8 cellular contexts compared by ENCODE assay signal in genomic region chr6:81766482-81767069, GRCh38. TPM values are rescaled to one million over a fixed set of nuclear protein-coding genes. Genes with fewer than 3 reads are reported as not detected.
DNase-seq lines count a peak whose midpoint lies in the region; ATAC-seq and TF ChIP-seq lines count a peak whose summit lies in the region.

No MANE protein-coding gene starts in this region.

- no CpG with 5 or more reads among the region's 3 CpGs for WGBS in mesendoderm (ENCODE audit: extremely low coverage, insufficient coverage, low lambda C conversion rate)

- H3K79me1 ChIP-seq in mesendoderm (ENCODE audit: low read length): no peaks in the 10 kb centered on the region

- H3K23ac ChIP-seq in mesendoderm (ENCODE audit: low read length): no peak overlapping the region

- no peak overlapping the region for H3K4me3 ChIP-seq in astrocyte of the cerebellum (ENCODE audit: low read depth, low read length)
- no peak overlapping the region for H3K4me3 ChIP-seq in mesendoderm (ENCODE audit: low read length)

- no peak for TF ChIP-seq CTCF in astrocyte of the cerebellum (IDR thresholded peaks at IDR 0.05; ENCODE audit: low read depth, low read length, missing control alignments)

- H3K56ac ChIP-seq in mesendoderm (ENCODE audit: low read length): no peak overlapping the region

- no peak overlapping the region for H3K9ac ChIP-seq in mesendoderm (ENCODE audit: low read length)

- H4K5ac ChIP-seq in mesendoderm (ENCODE audit: low read length): no peak overlapping the region

- H3K18ac ChIP-seq in mesendoderm (ENCODE audit: low read length): no peak overlapping the region

- ATAC-seq in GM18909 (IDR thresholded peaks at IDR 0.05; ENCODE audit: poor library complexity, unreplicated experiment) (peak; percentile 81), HG03565 (IDR thresholded peaks at IDR 0.05; ENCODE audit: unreplicated experiment) (peak; percentile 55), GM21723 (IDR thresholded peaks at IDR 0.05; ENCODE audit: unreplicated experiment) (no peak)

- H2BK5ac ChIP-seq in mesendoderm (ENCODE audit: low read length): peak overlapping the region; percentile 36

- H4K8ac ChIP-seq in mesendoderm (ENCODE audit: low read depth, low read length): no peak overlapping the region

- DNase-seq in astrocyte of the cerebellum (ENCODE audit: low read depth) (peak; percentile 93), mesendoderm (peak; percentile 49), NCI-H1436 treated with DMSO at 0.1 percent for 48 hours (lab: John Stamatoyannopoulos, UW) (no peak), NCI-H69 (lab: John Stamatoyannopoulos, UW) (no peak)
- no peak for DNase-seq in stimulated activated CD4-positive, alpha-beta T cell treated with anti-CD3 and anti-CD28 coated beads, Interleukin-12 subunit alpha, Interleukin-12 subunit beta, amount 100 ng/mL, for 4 hours

- H3K4me1 ChIP-seq in mesendoderm (ENCODE audit: control insufficient read depth, low read depth, low read length): peaks cover 2% of the 10 kb centered on the region

- H3K4ac ChIP-seq in mesendoderm (ENCODE audit: low read depth, low read length): no peak overlapping the region

- in situ Hi-C loops in astrocyte of the cerebellum (cut with HindIII; ENCODE audit: low sequenced_read_pairs): no loop called here

- no peak overlapping the region for H2BK15ac ChIP-seq in mesendoderm (replicated peaks; ENCODE audit: low read depth)

- no peaks in the 10 kb centered on the region for H3K36me3 ChIP-seq in mesendoderm (ENCODE audit: control insufficient read depth, insufficient read depth, low read length)

- no peak overlapping the region for H2AK5ac ChIP-seq in mesendoderm (ENCODE audit: low read length)

- no peak overlapping the region for H3K27ac ChIP-seq in mesendoderm (ENCODE audit: low read depth, low read length)

- H3K27me3 ChIP-seq in mesendoderm (ENCODE audit: insufficient read depth, low read length, poor library complexity): no peaks in the 10 kb centered on the region

- H3K4me2 ChIP-seq in mesendoderm (ENCODE audit: low read length): no peak overlapping the region

- no peaks in the 10 kb centered on the region for H3K79me2 ChIP-seq in mesendoderm (ENCODE audit: control insufficient read depth, insufficient read depth, low read length)

- no peak overlapping the region for H2BK120ac ChIP-seq in mesendoderm (ENCODE audit: low read depth, low read length)

RNA-seq across cellular contexts. Expression of gene TENT5A, which starts 14.1 kb away (rescaled TPM):
- 0.69 TPM for polyA plus RNA-seq in mesendoderm (2013, experiment 1 of 2)
- polyA plus RNA-seq in mesendoderm (2013, experiment 2 of 2): 0.62 TPM

Comparison
In these comparisons a context has a peak if more than half of its experiments do, and no peak if none do; other contexts are left out.
1. DNase-seq: peak in astrocyte of the cerebellum (single experiment) and mesendoderm (single experiment); none in NCI-H1436 treated with DMSO at 0.1 percent for 48 hours (single experiment), NCI-H69 (single experiment) and stimulated activated CD4-positive, alpha-beta T cell treated with anti-CD3 and anti-CD28 coated beads, Interleukin-12 subunit alpha, Interleukin-12 subunit beta, amount 100 ng/mL, for 4 hours (single experiment).